In the genomic region with DNA sequence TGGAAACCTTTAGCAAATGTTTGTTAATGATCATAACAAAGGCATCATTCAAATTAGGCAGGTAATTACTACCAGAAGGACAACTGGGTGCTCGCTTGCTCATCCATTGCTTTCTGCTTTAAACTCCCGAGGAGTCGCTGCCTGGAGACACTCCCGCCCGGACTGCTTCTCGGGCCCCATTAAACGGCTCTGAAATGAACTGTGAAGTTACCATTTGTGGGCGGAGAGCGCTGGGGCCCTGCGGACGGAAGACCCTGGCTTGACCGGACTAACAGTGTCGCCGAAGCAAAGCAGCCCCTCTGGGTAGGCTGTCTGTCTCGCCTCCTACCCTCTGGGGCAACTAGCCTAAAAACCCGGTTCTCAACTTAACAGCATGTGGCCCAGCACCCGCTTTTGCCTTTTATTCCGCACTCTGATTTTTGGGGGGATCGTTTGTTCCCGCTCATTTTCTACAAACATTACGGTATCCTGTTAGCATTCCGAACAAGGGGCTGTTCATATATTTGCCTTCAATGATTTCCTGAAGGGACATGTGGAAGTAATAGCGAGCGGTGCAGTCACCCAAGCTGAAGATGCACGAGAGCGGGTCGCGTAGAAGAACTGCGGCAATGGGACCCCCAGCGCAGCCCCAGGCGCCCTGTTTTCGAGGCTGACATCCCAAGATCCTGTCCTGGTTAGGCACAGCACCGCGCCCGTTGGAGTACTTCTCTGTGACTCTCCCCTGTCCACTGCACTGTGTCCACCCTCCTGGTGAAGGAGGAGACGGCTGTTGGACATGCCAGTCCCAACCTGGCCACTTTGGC, we compare ENCODE assay signal across 8 cellular contexts. TPM values are rescaled to one million over a fixed set of nuclear protein-coding genes. Genes with fewer than 3 reads are reported as not detected.
DNase-seq lines count a peak whose midpoint lies in the region; ATAC-seq and TF ChIP-seq lines count a peak whose summit lies in the region.

No MANE protein-coding gene starts in this region.

- H3K27ac Mint-ChIP-seq in memory B cell = no peak overlapping the region

- no peak for TF ChIP-seq CTCF in PC-3 (conservative IDR thresholded peaks at IDR 0.05; ENCODE audit: low read depth, low read length)

- H3K4me1 ChIP-seq in PC-3 (ENCODE audit: insufficient read depth, low read length) (peaks cover 41% of the 10 kb centered on the region), aorta (ENCODE audit: control insufficient read depth in 1 of 2, insufficient read depth in 2 of 2, low read length in 2 of 2) (no peaks in the 10 kb centered on the region)

- H3K4me3 Mint-ChIP-seq in memory B cell = peak overlapping the region; percentile 73

- BruUV-seq in PC-3 (replicated peaks; lab: Mats Ljungman, UMichigan) = no TSS peak

- peak overlapping the region; percentile 59 for H3K9ac ChIP-seq in PC-3 (ENCODE audit: low read length)

- DNase-seq in activated CD8-positive, alpha-beta memory T cell treated with anti-CD3 and anti-CD28 coated beads for 24 hours = peak; percentile 58
- DNase-seq in activated CD8-positive, alpha-beta memory T cell treated with anti-CD3 and anti-CD28 coated beads, Interleukin-2, amount 50 U/mL, for 4 hours = no peak
- DNase-seq in PC-3 = peak; percentile 48
- DNase-seq in dermis blood vessel endothelial cell = peak; percentile 26
- DNase-seq in memory B cell (ENCODE audit: low spot score in 2 of 2) = peak in 1 of 2 donors; percentile 26
- peak; percentile 65 to 82 for DNase-seq in aorta
- DNase-seq in posterior vena cava (ENCODE audit: low spot score) = no peak

- H3K4me3 ChIP-seq in PC-3 (ENCODE audit: low read length) = peak overlapping the region; percentile 76
- peak overlapping the region; percentile 4 to 40 for H3K4me3 ChIP-seq in aorta (ENCODE audit: low read length in 2 of 2)

- H3K27ac ChIP-seq in PC-3 (ENCODE audit: low read length) (no peak overlapping the region), aorta (ENCODE audit: low read depth in 1 of 2, low read length in 2 of 2) (peak overlapping the region in 1 of 2 donors; percentile 14)

- no peaks in the 10 kb centered on the region for H3K9me3 ChIP-seq in PC-3 (ENCODE audit: low read length)
- no peaks in the 10 kb centered on the region for H3K9me3 ChIP-seq in aorta (ENCODE audit: control insufficient read depth, low read length)

- WGBS in aorta, 2 donors = 2% methylated on average over 36 of the region's 36 CpGs

- H3K27me3 ChIP-seq in PC-3 (ENCODE audit: low read length) (peaks cover 40% of the 10 kb centered on the region), aorta (ENCODE audit: control insufficient read depth in 1 of 2, insufficient read depth in 2 of 2, low read length in 1 of 2) (no peaks in the 10 kb centered on the region)

- POLR2A ChIA-PET in PC-3 (lab: Charles Lee; ENCODE audit: unreplicated experiment) = no interaction called here

- peaks cover 15% of the 10 kb centered on the region for H3K4me1 Mint-ChIP-seq in memory B cell

- CTCF ChIA-PET in PC-3 (lab: Charles Lee) = no interaction called here

- H3K9me2 ChIP-seq in PC-3 (replicated peaks; ENCODE audit: low read length) = no peaks in the 10 kb centered on the region

- H3K4me2 ChIP-seq in PC-3 (ENCODE audit: low read length) = peak overlapping the region; percentile 98

- peak; percentile 67 for ATAC-seq in PC-3
- no peak for ATAC-seq in memory B cell (ENCODE audit: low read depth)
- peak; percentile 1 for ATAC-seq in aorta (ENCODE audit: low FRiP score)
- ATAC-seq in GM19023 (IDR thresholded peaks at IDR 0.05; ENCODE audit: unreplicated experiment) = no peak

- no peaks in the 10 kb centered on the region for H3K79me2 ChIP-seq in PC-3 (ENCODE audit: low read length)

- H3K27me3 Mint-ChIP-seq in memory B cell = peaks cover 28% of the 10 kb centered on the region

- H2AFZ ChIP-seq in PC-3 (ENCODE audit: low read length) = peak overlapping the region; percentile 94

- no peaks in the 10 kb centered on the region for H3K36me3 ChIP-seq in PC-3 (ENCODE audit: low read depth, low read length)
- no peaks in the 10 kb centered on the region for H3K36me3 ChIP-seq in aorta (ENCODE audit: control insufficient read depth in 1 of 2, insufficient read depth in 2 of 2, low read length in 1 of 2)

- intact Hi-C loops in PC-3 (cut with micrococcal nuclease) = loop anchor here (1.0 to 5.0 kb wide), 5 partner anchors 297 to 721 kb away; no protein-coding TSS in a partner anchor
- intact Hi-C loops in aorta (cut with DNase I) = loop anchor here (5.0 to 10.0 kb wide), 5 partner anchors 163 to 1030 kb away; a partner anchor contains a TSS
- intact Hi-C loops in posterior vena cava (cut with DNase I) = loop anchor here in 1 of 2 donors (5.0 kb wide), 1 partner anchor 320 kb away; no protein-coding TSS in a partner anchor

- H3F3A ChIP-seq in PC-3 (ENCODE audit: low read length, unreplicated experiment) = no peaks in the 10 kb centered on the region

- H3K9me3 Mint-ChIP-seq in memory B cell = peaks cover 4% of the 10 kb centered on the region

- no peaks in the 10 kb centered on the region for H3K36me3 Mint-ChIP-seq in memory B cell

- no peaks in the 10 kb centered on the region for H4K20me1 ChIP-seq in PC-3 (ENCODE audit: low read length)

RNA-seq across cellular contexts. Expression of a gene that starts 1.6 kb away (rescaled TPM):
- total RNA-seq in PC-3 (2014; rRNA removed) (1.1 and 1.9 TPM in 2 replicates), dermis blood vessel endothelial cell (0.65 and 1.5 TPM in 2 replicates), aorta (100 to 1,000 TPM; 167 to 297 TPM), posterior vena cava (100 to 1,000 TPM; 192 to 201 TPM)
- polyA plus RNA-seq in aorta = 100 to 1,000 TPM in 1 of 2 donors, 10 to 100 TPM in 1; 14.5 to 109 TPM

Comparison
In these comparisons a context has a peak if more than half of its experiments do, and no peak if none do; other contexts are left out.
1. DNase-seq: peak in activated CD8-positive, alpha-beta memory T cell treated with anti-CD3 and anti-CD28 coated beads for 24 hours (single experiment), PC-3 (single experiment), dermis blood vessel endothelial cell (single experiment) and aorta (2 of 2); none in activated CD8-positive, alpha-beta memory T cell treated with anti-CD3 and anti-CD28 coated beads, Interleukin-2, amount 50 U/mL, for 4 hours (single experiment) and posterior vena cava (single experiment).
2. ATAC-seq: peak in PC-3 (single experiment) and aorta (single experiment); none in memory B cell (single experiment) and GM19023 (single experiment).
3. RNA of a gene that starts 1.6 kb away (total RNA-seq): 167 to 297 TPM in aorta and 192 to 201 TPM in posterior vena cava; 0.65 to 1.5 TPM in dermis blood vessel endothelial cell and 1.1 to 1.9 TPM in PC-3; every median in the first group is over 10 times any median in the second.